ENCODE assay signal across 1 cellular context in the genomic region with DNA sequence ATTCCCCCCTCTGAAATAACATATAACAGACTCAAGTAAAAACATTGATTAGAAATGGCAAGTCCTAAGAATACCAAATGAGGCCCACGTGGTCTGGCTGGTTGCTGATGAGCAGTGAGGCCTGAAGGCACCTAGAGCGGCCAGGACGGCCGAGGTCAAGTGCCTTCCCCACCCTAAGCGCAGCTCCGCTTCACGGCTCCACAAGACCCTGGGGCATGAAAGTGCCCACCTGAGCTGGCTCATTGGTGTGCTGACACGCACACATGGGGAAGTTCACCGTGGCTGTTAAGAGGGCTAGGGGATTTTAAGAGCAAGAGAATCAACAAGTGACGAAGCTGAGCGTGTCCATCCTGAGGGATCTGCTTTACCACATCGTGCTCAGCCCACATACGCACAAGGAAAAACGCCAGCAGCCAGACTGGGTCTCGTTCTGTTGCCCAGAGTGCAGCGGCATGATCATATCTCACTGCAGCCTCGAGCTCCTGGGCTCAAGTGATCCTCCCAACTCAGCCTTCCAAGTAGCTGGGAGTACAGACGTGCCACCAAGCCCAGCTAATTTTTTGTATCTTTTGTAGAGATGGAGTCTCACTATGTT.
TF ChIP-seq lines count a peak whose summit lies in the region.

No MANE protein-coding gene starts in this region.

TF ChIP-seq in HEK293, 187 proteins besides CTCF, POLR2A, EP300 and RAD21:
- TF ChIP-seq SCRT2 (tag by site-specific recombination; IDR thresholded peaks at IDR 0.05): peak; percentile 46
- TF ChIP-seq, protein P1, sequence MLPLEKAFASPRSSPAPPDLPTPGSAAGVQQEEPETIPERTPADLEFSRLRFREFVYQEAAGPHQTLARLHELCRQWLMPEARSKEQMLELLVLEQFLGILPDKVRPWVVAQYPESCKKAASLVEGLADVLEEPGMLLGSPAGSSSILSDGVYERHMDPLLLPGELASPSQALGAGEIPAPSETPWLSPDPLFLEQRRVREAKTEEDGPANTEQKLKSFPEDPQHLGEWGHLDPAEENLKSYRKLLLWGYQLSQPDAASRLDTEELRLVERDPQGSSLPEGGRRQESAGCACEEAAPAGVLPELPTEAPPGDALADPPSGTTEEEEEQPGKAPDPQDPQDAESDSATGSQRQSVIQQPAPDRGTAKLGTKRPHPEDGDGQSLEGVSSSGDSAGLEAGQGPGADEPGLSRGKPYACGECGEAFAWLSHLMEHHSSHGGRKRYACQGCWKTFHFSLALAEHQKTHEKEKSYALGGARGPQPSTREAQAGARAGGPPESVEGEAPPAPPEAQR (tag by site-specific recombination; IDR thresholded peaks at IDR 0.05): no peak
TF ChIP-seq in HEK293: peak in this region for 1.
